In the genomic region with DNA sequence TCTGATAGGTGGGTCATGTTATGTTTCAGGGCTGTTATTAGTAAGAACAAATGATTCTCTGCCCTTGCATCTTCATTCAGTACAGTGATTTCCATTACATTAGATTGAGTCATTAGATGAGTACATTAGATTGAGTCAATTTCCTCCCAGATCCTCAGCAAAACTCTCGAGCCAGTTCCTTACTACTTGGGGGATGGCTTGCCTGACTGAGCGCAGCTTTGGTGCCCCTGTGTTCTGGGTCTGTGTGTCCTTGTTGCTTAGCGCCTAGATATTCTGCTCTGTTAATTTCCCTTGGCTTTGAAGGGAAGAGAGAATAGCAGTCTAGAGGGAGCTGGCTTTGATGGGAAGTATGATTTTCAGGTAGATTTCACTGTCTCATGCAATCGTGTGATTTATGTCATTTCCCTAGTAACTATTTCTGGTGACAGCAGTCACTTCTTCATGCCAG, we compare ENCODE assay signal across 11 cellular contexts. TPM values are rescaled to one million over a fixed set of nuclear protein-coding genes. Genes with fewer than 3 reads are reported as not detected.
A peak's percentile ranks its signal among the peaks of the same experiment; 100 is the strongest.
DNase-seq lines count a peak whose midpoint lies in the region; ATAC-seq and TF ChIP-seq lines count a peak whose summit lies in the region.
"Had no signal": no experiment of that assay in that cellular context is flagged by ENCODE, and none has a peak within 500 bp of the region (broad histone marks: within the 10 kb centered on the region; RNA-seq: fewer than 3 reads in every experiment).

No MANE protein-coding gene starts in this region.

- no peak overlapping the region for H3K4me3 ChIP-seq in IMR-90 (ENCODE audit: insufficient read depth, low read depth, low read length)
- H3K4me3 ChIP-seq in epithelial cell of proximal tubule (ENCODE audit: low read depth, low read length) = no peak overlapping the region
- no peak overlapping the region for H3K4me3 ChIP-seq in aorta (ENCODE audit: low read length in 2 of 2)
- H3K4me3 ChIP-seq: cardiac muscle cell had no signal

- no peak overlapping the region for H4K5ac ChIP-seq in IMR-90 (ENCODE audit: low read depth, low read length)

- H2AFZ ChIP-seq in IMR-90 (replicated peaks; ENCODE audit: low read length, poor library complexity) = peak overlapping the region; percentile 67

- H3K56ac ChIP-seq in IMR-90 (ENCODE audit: extremely low read depth, insufficient read depth, low read length) = no peak overlapping the region

- H2AK9ac ChIP-seq in IMR-90 (replicated peaks; ENCODE audit: low read depth, low read length, poor library complexity) = no peak overlapping the region

- H3K14ac ChIP-seq in IMR-90 (replicated peaks; ENCODE audit: low read depth, low read length) = no peak overlapping the region

- no TSS peak for BruUV-seq in IMR-90 (replicated peaks; lab: Mats Ljungman, UMichigan)

- DNase-seq in stimulated activated CD4-positive, alpha-beta T cell treated with anti-CD3 and anti-CD28 coated beads, Interleukin-1b, Interleukin-23, amount 100 ng/mL, for 48 hours = peak; percentile 28
- DNase-seq in stimulated activated CD4-positive, alpha-beta T cell treated with anti-CD3 and anti-CD28 coated beads, Interleukin-12 subunit alpha, Interleukin-12 subunit beta, amount 100 ng/mL, for 4 hours = no peak
- peak; percentile 44 for DNase-seq in IMR-90
- DNase-seq in epithelial cell of proximal tubule (ENCODE audit: low read depth) = peak; percentile 80
- DNase-seq in aorta = no peak
- DNase-seq in NCI-H345 treated with DMSO at 0.1 percent for 48 hours (lab: John Stamatoyannopoulos, UW; ENCODE audit: unreplicated experiment) = no peak
- DNase-seq: activated CD4-positive, alpha-beta T cell treated with anti-CD3 and anti-CD28 coated beads for 1 hour had no signal

- ATAC-seq in IMR-90 (ENCODE audit: low read depth) (no peak), aorta (ENCODE audit: low FRiP score) (peak; percentile 38), GM19328 (IDR thresholded peaks at IDR 0.05; ENCODE audit: unreplicated experiment) (no peak), GM19324 (IDR thresholded peaks at IDR 0.05; ENCODE audit: low FRiP score, unreplicated experiment) (no peak)

- H3K4ac ChIP-seq in IMR-90 (ENCODE audit: low read depth, low read length) = no peak overlapping the region

- H3K79me1 ChIP-seq in IMR-90 (ENCODE audit: low read depth in 1 of 2, low read length in 2 of 2) = no peaks in the 10 kb centered on the region

- H3K4me1 ChIP-seq in IMR-90 (ENCODE audit: control insufficient read depth, insufficient read depth, low read length) = no peaks in the 10 kb centered on the region
- no peaks in the 10 kb centered on the region for H3K4me1 ChIP-seq in aorta (ENCODE audit: control insufficient read depth in 1 of 2, insufficient read depth in 2 of 2, low read length in 2 of 2)

- H3K4me2 ChIP-seq in IMR-90 (ENCODE audit: low read depth, low read length) = no peak overlapping the region

- no peak overlapping the region for H2AK5ac ChIP-seq in IMR-90 (ENCODE audit: low read depth, low read length)

- in situ Hi-C loops in IMR-90 (cut with MboI; ENCODE audit: low sequenced_read_pairs) = no loop called here

- CTCF ChIA-PET in IMR-90 (lab: Yijun Ruan, JAX) = no interaction called here

- H3K27ac ChIP-seq in IMR-90 (ENCODE audit: insufficient read depth, low read length) (no peak overlapping the region), aorta (ENCODE audit: low read depth in 1 of 2, low read length in 2 of 2) (no peak overlapping the region)
- H3K27ac ChIP-seq: cardiac muscle cell had no signal

- no peak overlapping the region for H2BK20ac ChIP-seq in IMR-90 (ENCODE audit: low read depth, low read length)

- no peak for TF ChIP-seq POLR2A in IMR-90 (IDR thresholded peaks at IDR 0.05; ENCODE audit: low read depth, low read length)

- no peak overlapping the region for H3K23ac ChIP-seq in IMR-90 (ENCODE audit: low read depth, low read length)

- POLR2A ChIA-PET in IMR-90 (lab: Charles Lee; ENCODE audit: unreplicated experiment) = no interaction called here

- H2BK15ac ChIP-seq in IMR-90 (ENCODE audit: low read depth, low read length) = no peak overlapping the region

- TF ChIP-seq RAD21 in IMR-90 (IDR thresholded peaks at IDR 0.05; ENCODE audit: low read length) = no peak

- TF ChIP-seq CTCF in IMR-90 (conservative IDR thresholded peaks at IDR 0.05; ENCODE audit: low read depth, low read length) (no peak), epithelial cell of proximal tubule (conservative IDR thresholded peaks at IDR 0.05; ENCODE audit: low read depth, low read length) (no peak)

- H2BK120ac ChIP-seq in IMR-90 (ENCODE audit: low read depth, low read length) = no peak overlapping the region

- H3K9me3 ChIP-seq in IMR-90 (ENCODE audit: control insufficient read depth, insufficient read depth, low read length) = no peaks in the 10 kb centered on the region
- no peaks in the 10 kb centered on the region for H3K9me3 ChIP-seq in aorta (ENCODE audit: control insufficient read depth, low read length)

- H3K9me1 ChIP-seq in IMR-90 (ENCODE audit: insufficient read depth, low read length) = no peaks in the 10 kb centered on the region

- dilution Hi-C loops in IMR-90 (cut with HindIII; ENCODE audit: low sequenced_read_pairs, unreplicated experiment) = no loop called here

- WGBS in IMR-90 (ENCODE audit: extremely low coverage in 2 of 2, insufficient read length in 1 of 2), 2 experiments = no CpG with 5 or more reads among the region's 4 CpGs
- 69 to 70% methylated on average over 4 of the region's 4 CpGs for WGBS in aorta, 2 donors

- H3K36me3 ChIP-seq in IMR-90 (ENCODE audit: control insufficient read depth, insufficient read depth, low read length) (no peaks in the 10 kb centered on the region), aorta (ENCODE audit: control insufficient read depth in 1 of 2, insufficient read depth in 2 of 2, low read length in 1 of 2) (no peaks in the 10 kb centered on the region)
- H3K36me3 ChIP-seq: cardiac muscle cell had no signal

- intact Hi-C loops in IMR-90 (cut with micrococcal nuclease) (no loop called here), aorta (cut with DNase I) (no loop called here)

- H4K91ac ChIP-seq in IMR-90 (ENCODE audit: insufficient read depth, low read depth, low read length) = no peak overlapping the region

- H3K18ac ChIP-seq in IMR-90 (ENCODE audit: low read depth, low read length) = no peak overlapping the region

- H4K20me1 ChIP-seq in IMR-90 (ENCODE audit: insufficient read depth, low read length) = no peaks in the 10 kb centered on the region

- no peak overlapping the region for H3K9ac ChIP-seq in IMR-90 (ENCODE audit: low read depth, low read length)

- H4K8ac ChIP-seq in IMR-90 (ENCODE audit: low read depth in 2 of 2, low read length in 2 of 2) = no peak overlapping the region

- H2BK5ac ChIP-seq in IMR-90 (ENCODE audit: low read depth, low read length, poor library complexity, severe bottlenecking) = no peak overlapping the region

- H3K27me3 ChIP-seq in IMR-90 (ENCODE audit: control insufficient read depth, insufficient read depth, low read length) = no peaks in the 10 kb centered on the region
- H3K27me3 ChIP-seq in aorta (ENCODE audit: control insufficient read depth in 1 of 2, insufficient read depth in 2 of 2, low read length in 1 of 2) = no peaks in the 10 kb centered on the region
- H3K27me3 ChIP-seq: cardiac muscle cell had no signal

TF ChIP-seq in IMR-90, 13 proteins besides CTCF, POLR2A, EP300 and RAD21:
- TF ChIP-seq, protein P1, sequence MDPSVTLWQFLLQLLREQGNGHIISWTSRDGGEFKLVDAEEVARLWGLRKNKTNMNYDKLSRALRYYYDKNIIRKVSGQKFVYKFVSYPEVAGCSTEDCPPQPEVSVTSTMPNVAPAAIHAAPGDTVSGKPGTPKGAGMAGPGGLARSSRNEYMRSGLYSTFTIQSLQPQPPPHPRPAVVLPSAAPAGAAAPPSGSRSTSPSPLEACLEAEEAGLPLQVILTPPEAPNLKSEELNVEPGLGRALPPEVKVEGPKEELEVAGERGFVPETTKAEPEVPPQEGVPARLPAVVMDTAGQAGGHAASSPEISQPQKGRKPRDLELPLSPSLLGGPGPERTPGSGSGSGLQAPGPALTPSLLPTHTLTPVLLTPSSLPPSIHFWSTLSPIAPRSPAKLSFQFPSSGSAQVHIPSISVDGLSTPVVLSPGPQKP (IDR thresholded peaks at IDR 0.05; ENCODE audit: borderline replicate concordance, low read depth, low read length) = no peak
- TF ChIP-seq RCOR1 (IDR thresholded peaks at IDR 0.05; ENCODE audit: insufficient replicate concordance, low read length) (no peak), CEBPB (IDR thresholded peaks at IDR 0.05; ENCODE audit: low read depth, low read length) (no peak), SMC3 (IDR thresholded peaks at IDR 0.05; ENCODE audit: low read depth, low read length) (no peak), MAZ (IDR thresholded peaks at IDR 0.05; ENCODE audit: borderline replicate concordance, low read depth, low read length) (no peak), RFX5 (IDR thresholded peaks at IDR 0.05; ENCODE audit: low read depth, low read length) (no peak), CHD1 (IDR thresholded peaks at IDR 0.05; ENCODE audit: low read depth, low read length) (no peak), BHLHE40 (IDR thresholded peaks at IDR 0.05; ENCODE audit: low read depth, low read length) (no peak), MAFK (IDR thresholded peaks at IDR 0.05; ENCODE audit: low read depth, low read length) (no peak), NFE2L2 (IDR thresholded peaks at IDR 0.05; ENCODE audit: low read depth, low read length) (no peak), MXI1 (IDR thresholded peaks at IDR 0.05; ENCODE audit: borderline replicate concordance, low read depth, low read length) (no peak), FOS (IDR thresholded peaks at IDR 0.05; ENCODE audit: low read depth, low read length) (no peak)
- TF ChIP-seq, protein P2, sequence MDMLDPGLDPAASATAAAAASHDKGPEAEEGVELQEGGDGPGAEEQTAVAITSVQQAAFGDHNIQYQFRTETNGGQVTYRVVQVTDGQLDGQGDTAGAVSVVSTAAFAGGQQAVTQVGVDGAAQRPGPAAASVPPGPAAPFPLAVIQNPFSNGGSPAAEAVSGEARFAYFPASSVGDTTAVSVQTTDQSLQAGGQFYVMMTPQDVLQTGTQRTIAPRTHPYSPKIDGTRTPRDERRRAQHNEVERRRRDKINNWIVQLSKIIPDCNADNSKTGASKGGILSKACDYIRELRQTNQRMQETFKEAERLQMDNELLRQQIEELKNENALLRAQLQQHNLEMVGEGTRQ (IDR thresholded peaks at IDR 0.05; ENCODE audit: low read depth, low read length) = no peak

RNA-seq across cellular contexts. Expression of a gene that starts 19.1 kb away (rescaled TPM):
- total RNA-seq in IMR-90 (2012; rRNA removed) = not detected in 2 replicates
- polyA plus RNA-seq in IMR-90 (2012; rRNA removed) = not detected in 2 replicates
- not detected in 2 replicates for polyA plus RNA-seq in IMR-90 (2012; cell fraction: cytosol; rRNA removed)
- polyA plus RNA-seq in IMR-90 (2012; cell fraction: nucleus; rRNA removed; ENCODE audit: low replicate concordance) = not detected in 2 replicates
- 4.8 and 8.5 TPM in 2 replicates for total RNA-seq in epithelial cell of proximal tubule
- not detected for total RNA-seq in aorta
- under 1 TPM; 0.18 to 0.25 TPM for polyA plus RNA-seq in aorta
- total RNA-seq: cardiac muscle cell, RPMI7951 had no signal
- polyA plus RNA-seq: cardiac muscle cell had no signal

Comparison
In these comparisons a context has a peak if more than half of its experiments do, and no peak if none do; other contexts are left out.
1. DNase-seq: peak in stimulated activated CD4-positive, alpha-beta T cell treated with anti-CD3 and anti-CD28 coated beads, Interleukin-1b, Interleukin-23, amount 100 ng/mL, for 48 hours (single experiment), IMR-90 (single experiment) and epithelial cell of proximal tubule (single experiment); none in stimulated activated CD4-positive, alpha-beta T cell treated with anti-CD3 and anti-CD28 coated beads, Interleukin-12 subunit alpha, Interleukin-12 subunit beta, amount 100 ng/mL, for 4 hours (single experiment), aorta (0 of 2) and NCI-H345 treated with DMSO at 0.1 percent for 48 hours (single experiment).